Comparison of ENCODE assay signal across 35 cellular contexts in the genomic region with DNA sequence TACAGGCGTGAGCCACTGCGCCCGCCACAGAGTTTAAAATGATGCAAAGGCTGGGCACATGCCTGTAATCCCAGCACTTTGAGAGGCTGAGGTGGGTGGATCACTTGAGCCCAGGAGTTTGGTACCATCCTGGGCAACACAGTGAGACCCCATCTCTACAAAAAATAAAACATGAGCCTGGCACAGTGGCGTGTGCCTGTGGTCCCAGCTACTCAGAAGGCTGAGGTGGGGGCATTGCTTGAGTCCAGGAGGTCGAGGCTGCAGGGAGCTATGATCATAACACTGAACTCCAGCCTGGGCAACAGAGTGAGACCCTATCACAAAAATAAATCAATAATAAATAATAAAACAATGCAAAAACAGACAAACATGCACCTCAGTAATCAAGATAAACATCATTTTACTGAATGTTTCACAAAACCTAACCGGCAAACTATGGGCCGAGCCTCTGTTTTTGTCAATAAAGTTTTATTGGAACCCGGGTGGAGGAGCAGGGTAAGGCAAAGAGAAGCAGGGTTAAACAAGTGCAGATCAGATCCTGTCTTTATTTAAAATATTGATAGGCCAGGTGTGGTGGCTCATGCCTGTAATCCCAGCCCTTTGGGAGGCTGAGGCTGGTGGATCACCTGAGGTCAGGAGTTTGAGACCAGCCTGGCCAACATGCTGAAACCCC. TPM values are rescaled to one million over a fixed set of nuclear protein-coding genes. Genes with fewer than 3 reads are reported as not detected.
"Had no signal": no experiment of that assay in that cellular context is flagged by ENCODE, and none has a peak within 500 bp of the region (broad histone marks: within the 10 kb centered on the region; RNA-seq: fewer than 3 reads in every experiment).

No MANE protein-coding gene starts in this region.

- H3K4me1 ChIP-seq: adrenal gland, breast epithelium had no signal

- FAIRE-seq: astrocyte had no signal

- ATAC-seq: activated CD8-positive, alpha-beta T cell treated with anti-CD3 and anti-CD28 coated beads for 36 hours; activated naive CD4-positive, alpha-beta T cell treated with anti-CD3 and anti-CD28 coated beads, Interleukin-2, amount 50 U/mL, for 72 hours; activated T-cell treated with anti-CD3 and anti-CD28 coated beads, Interleukin-2, amount 50 U/mL, for 72 hours; activated T-helper 17 cell treated with anti-CD3 and anti-CD28 coated beads, Interleukin-2, amount 50 U/mL, for 72 hours; body of pancreas; PC-3; SK-N-SH treated with all-trans-retinoic acid at 6 μM for 48 hours; T-cell had no signal

- H3K4me3 ChIP-seq: adrenal gland, body of pancreas, breast epithelium, Peyer's patch had no signal

- DNase-seq: activated CD4-positive, alpha-beta T cell treated with anti-CD3 and anti-CD28 coated beads, Interleukin-2, amount 10 ng/mL, durations not matched to agents 24 days and 14 days; activated CD4-positive, alpha-beta T cell treated with anti-CD3 and anti-CD28 coated beads, Interleukin-2, amount 50 U/mL, for 4 hours; activated CD8-positive, alpha-beta T cell treated with anti-CD3 and anti-CD28 coated beads for 36 hours; activated effector memory CD4-positive, alpha-beta T cell treated with anti-CD3 and anti-CD28 coated beads, Interleukin-2, amount 50 U/mL, for 16 hours; activated naive CD4-positive, alpha-beta T cell treated with Interleukin-2 at 50 U/mL for 16 hours; activated T-cell treated with anti-CD3 and anti-CD28 coated beads, Interleukin-2, amount 50 U/mL, for 1 hour; activated T-cell treated with anti-CD3 and anti-CD28 coated beads, Interleukin-2, amount 50 U/mL, for 72 hours; adrenal gland; body of pancreas; NCI-H1048; NCI-H1105 treated with DMSO at 0.1 percent for 48 hours; NCI-H1436; NCI-H1694 treated with DMSO at 0.1 percent for 48 hours; NCI-H2029; NCI-H2171; NCI-H510A; NCI-H526; NCI-H748 treated with DMSO at 0.1 percent for 48 hours; NK-92 treated with Interleukin-12 subunit alpha and Interleukin-12 subunit beta, amount 100 ng/mL, for 24 hours; PC-3; Peyer's patch; RPMI8226; SIG-M5; T-cell; T-helper 2 cell; T-helper 9 cell; WERI-Rb-1 had no signal

- H3K36me3 ChIP-seq: adrenal gland, breast epithelium, Peyer's patch, WERI-Rb-1 had no signal

- H3K9me3 ChIP-seq: adrenal gland, body of pancreas, breast epithelium, Peyer's patch had no signal

- H3K27ac ChIP-seq: adrenal gland, body of pancreas, breast epithelium, Peyer's patch, WERI-Rb-1 had no signal

- H3K27me3 ChIP-seq: Peyer's patch had no signal

RNA-seq across cellular contexts. Expression of gene PEAK3, which starts 2.0 kb away (rescaled TPM):
- total RNA-seq: activated CD8-positive, alpha-beta T cell treated with anti-CD3 and anti-CD28 coated beads for 36 hours; activated naive CD4-positive, alpha-beta T cell treated with anti-CD3 and anti-CD28 coated beads, Interleukin-2, amount 50 U/mL, for 72 hours; MCF 10A; PC-3; SK-MEL-5 had no signal

RNA-seq across cellular contexts. Expression of gene LINGO3, which starts 24.0 kb away (rescaled TPM):
- total RNA-seq: activated T-cell treated with anti-CD3 and anti-CD28 coated beads, Interleukin-2, amount 50 U/mL, for 72 hours; astrocyte; body of pancreas; cardiac septum; MCF 10A; PC-3 had no signal
- polyA plus RNA-seq: adrenal gland had no signal

RNA-seq across cellular contexts. Expression of gene JSRP1, which starts 27.8 kb away (rescaled TPM):
- total RNA-seq: body of pancreas, PC-3, Peyer's patch had no signal
